In genomic region chr17:7019839-7020519, GRCh38 we compare ENCODE assay signal across 8 cellular contexts. TPM values are rescaled to one million over a fixed set of nuclear protein-coding genes. Genes with fewer than 3 reads are reported as not detected.
A peak's percentile ranks its signal among the peaks of the same experiment; 100 is the strongest.
DNase-seq lines count a peak whose midpoint lies in the region; ATAC-seq and TF ChIP-seq lines count a peak whose summit lies in the region.

No MANE protein-coding gene starts in this region.

- intact Hi-C loops in PC-3 (cut with micrococcal nuclease) = loop anchor here (5.0 kb wide), 2 partner anchors 178 to 353 kb away; no protein-coding TSS in a partner anchor

- H3K4me3 ChIP-seq in PC-3 (ENCODE audit: low read length) = peak overlapping the region; percentile 71
- H3K4me3 ChIP-seq in esophagus (ENCODE audit: low read depth in 1 of 2, low read length in 2 of 2) = peak overlapping the region; percentile 58 to 70
- peak overlapping the region; percentile 90 to 95 for H3K4me3 ChIP-seq in muscle layer of colon (ENCODE audit: low read depth in 1 of 2, low read length in 2 of 2)

- peak overlapping the region; percentile 97 for H2AFZ ChIP-seq in PC-3 (ENCODE audit: low read length)

- DNase-seq in EH (ENCODE audit: low read depth) = peak; percentile 65
- DNase-seq in PC-3 = peak; percentile 51
- DNase-seq in activated CD8-positive, alpha-beta memory T cell treated with anti-CD3 and anti-CD28 coated beads, Interleukin-2, amount 50 U/mL, for 48 hours = no peak
- DNase-seq in stimulated activated CD4-positive, alpha-beta T cell treated with anti-CD3 and anti-CD28 coated beads, Interleukin-1b, Interleukin-23, amount 100 ng/mL, for 48 hours = no peak
- no peak for DNase-seq in mesenteric fat pad (ENCODE audit: low spot score)

- H3K9me3 ChIP-seq in PC-3 (ENCODE audit: low read length) (no peaks in the 10 kb centered on the region), esophagus (ENCODE audit: control insufficient read depth in 2 of 2, insufficient read depth in 1 of 2, low read depth in 1 of 2, low read length in 1 of 2) (no peaks in the 10 kb centered on the region), muscle layer of colon (ENCODE audit: low read length) (no peaks in the 10 kb centered on the region)

- ATAC-seq in PC-3 = peak; percentile 14
- ATAC-seq in esophagus mucosa = no peak

- peaks cover 19% of the 10 kb centered on the region for H3K4me1 ChIP-seq in PC-3 (ENCODE audit: insufficient read depth, low read length)
- H3K4me1 ChIP-seq in esophagus (ENCODE audit: control insufficient read depth in 2 of 2, insufficient read depth in 2 of 2, low read length in 1 of 2) = peaks cover 3 to 15% of the 10 kb centered on the region in 2 donors
- peaks cover 35% of the 10 kb centered on the region for H3K4me1 ChIP-seq in muscle layer of colon (ENCODE audit: insufficient read depth, low read length)

- H3K4me2 ChIP-seq in PC-3 (ENCODE audit: low read length) = peak overlapping the region; percentile 94

- 12 to 14% methylated on average over 12 to 16 of the region's 16 CpGs for WGBS in esophagus, 2 donors

- no peaks in the 10 kb centered on the region for H3K27me3 ChIP-seq in PC-3 (ENCODE audit: low read length)
- no peaks in the 10 kb centered on the region for H3K27me3 ChIP-seq in esophagus (ENCODE audit: control insufficient read depth in 1 of 2, insufficient read depth in 2 of 2, low read length in 2 of 2)
- peaks cover 10 to 31% of the 10 kb centered on the region in 2 donors for H3K27me3 ChIP-seq in muscle layer of colon (ENCODE audit: control insufficient read depth in 1 of 2, insufficient read depth in 2 of 2, low read length in 2 of 2)

- no peaks in the 10 kb centered on the region for H4K20me1 ChIP-seq in PC-3 (ENCODE audit: low read length)

- H3K27ac ChIP-seq in PC-3 (ENCODE audit: low read length) = no peak overlapping the region; the same call in 1 of the 2 replicates
- peak overlapping the region; percentile 72 to 87 for H3K27ac ChIP-seq in esophagus (ENCODE audit: low read depth in 2 of 2, low read length in 1 of 2)
- H3K27ac ChIP-seq in muscle layer of colon (ENCODE audit: low read depth, low read length) = peak overlapping the region; percentile 90

- H3F3A ChIP-seq in PC-3 (ENCODE audit: low read length, unreplicated experiment) = no peaks in the 10 kb centered on the region

- H3K36me3 ChIP-seq in PC-3 (ENCODE audit: low read depth, low read length) (no peaks in the 10 kb centered on the region), esophagus (ENCODE audit: control insufficient read depth in 2 of 2, insufficient read depth in 2 of 2, low read length in 1 of 2) (no peaks in the 10 kb centered on the region), muscle layer of colon (ENCODE audit: insufficient read depth, low read length) (peaks cover 10% of the 10 kb centered on the region)

- POLR2A ChIA-PET in PC-3 (lab: Charles Lee; ENCODE audit: unreplicated experiment) = interaction anchor here (0.6 kb wide), 1 partner anchor 368 kb away, joined by 3 read pairs; the partner anchor contains the start of genes C17orf100 and MED31

- CTCF ChIA-PET in PC-3 (lab: Charles Lee) = no interaction called here

- H3K9me2 ChIP-seq in PC-3 (replicated peaks; ENCODE audit: low read length) = no peaks in the 10 kb centered on the region

- no peaks in the 10 kb centered on the region for H3K79me2 ChIP-seq in PC-3 (ENCODE audit: low read length)

- H3K9ac ChIP-seq in PC-3 (ENCODE audit: low read length) = peak overlapping the region; percentile 75
- peak overlapping the region; percentile 98 for H3K9ac ChIP-seq in muscle layer of colon (ENCODE audit: low read length)

- no peak for TF ChIP-seq CTCF in PC-3 (conservative IDR thresholded peaks at IDR 0.05; ENCODE audit: low read depth, low read length)

- BruUV-seq in PC-3 (replicated peaks; lab: Mats Ljungman, UMichigan) = no TSS peak

RNA-seq across cellular contexts. Expression of gene BCL6B, which starts 2.9 kb away (rescaled TPM):
- 0.12 TPM in 1 of 2 replicates, not detected in the other for total RNA-seq in PC-3 (2014; rRNA removed)
- polyA plus RNA-seq in esophagus = 1 to 10 TPM; 1.5 to 1.8 TPM
- total RNA-seq in mesenteric fat pad = 32.2 TPM
- total RNA-seq in esophagus mucosa = 3.7 TPM

RNA-seq across cellular contexts. Expression of gene RNASEK, which starts 7.6 kb away (rescaled TPM):
- total RNA-seq in PC-3 (2014; rRNA removed) (169 and 195 TPM in 2 replicates), mesenteric fat pad (243 TPM), esophagus mucosa (126 TPM)
- polyA plus RNA-seq in esophagus = 100 to 1,000 TPM; 216 to 253 TPM

RNA-seq across cellular contexts. Expression of gene SLC16A13, which starts 15.8 kb away (rescaled TPM):
- total RNA-seq in PC-3 (2014; rRNA removed) (0.62 and 1.7 TPM in 2 replicates), mesenteric fat pad (2.9 TPM), esophagus mucosa (11.8 TPM)
- 1 to 10 TPM; 4.8 TPM for polyA plus RNA-seq in esophagus

RNA-seq across cellular contexts. Expression of gene SLC16A11, which starts 23.9 kb away (rescaled TPM):
- total RNA-seq in PC-3 (2014; rRNA removed) (0.75 TPM in 1 of 2 replicates, not detected in the other), mesenteric fat pad (0.84 TPM), esophagus mucosa (0.60 TPM)
- polyA plus RNA-seq in esophagus = 1 to 10 TPM; 1.9 to 2.3 TPM

RNA-seq across cellular contexts. Expression of gene ALOX12, which starts 24.1 kb away (rescaled TPM):
- total RNA-seq in PC-3 (2014; rRNA removed) (not detected in 2 replicates), mesenteric fat pad (0.16 TPM), esophagus mucosa (16.9 TPM)
- polyA plus RNA-seq in esophagus = 10 to 100 TPM; 54.4 to 66.5 TPM

Comparison
In these comparisons a context has a peak if more than half of its experiments do, and no peak if none do; other contexts are left out.
1. DNase-seq: peak in EH (single experiment) and PC-3 (single experiment); none in activated CD8-positive, alpha-beta memory T cell treated with anti-CD3 and anti-CD28 coated beads, Interleukin-2, amount 50 U/mL, for 48 hours (single experiment), stimulated activated CD4-positive, alpha-beta T cell treated with anti-CD3 and anti-CD28 coated beads, Interleukin-1b, Interleukin-23, amount 100 ng/mL, for 48 hours (single experiment) and mesenteric fat pad (single experiment).
2. Peak in every context shown above with its lines, with median percentiles within 50 percentile points of each other: H3K4me3 ChIP-seq.